3 cellular contexts compared by ENCODE assay signal in the genomic region with DNA sequence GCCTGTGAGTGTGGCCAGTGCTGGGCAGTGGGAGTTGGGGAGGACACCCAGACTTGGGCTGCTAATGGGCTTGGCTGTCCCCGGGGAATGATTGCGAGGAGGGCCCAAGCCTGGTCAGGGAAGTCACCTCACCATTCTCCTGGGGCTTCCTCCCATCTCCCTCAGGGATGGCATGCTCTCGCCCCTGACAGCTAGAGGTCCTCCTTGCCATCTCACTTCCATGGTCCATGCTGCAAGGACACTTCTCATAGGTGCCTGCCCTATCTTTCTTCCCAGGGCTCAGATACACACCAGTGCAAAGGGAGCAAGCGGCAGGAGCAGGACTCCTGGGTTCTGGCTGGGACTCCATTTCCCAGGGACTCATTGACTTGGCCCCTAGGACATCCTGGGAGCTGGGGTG.
TF ChIP-seq lines count a peak whose summit lies in the region.

No MANE protein-coding gene starts in this region.

TF ChIP-seq in SK-N-SH, 30 proteins besides CTCF, POLR2A, EP300 and RAD21:
- TF ChIP-seq POLR2AphosphoS5 (IDR thresholded peaks at IDR 0.05; ENCODE audit: low read depth, low read length) = no peak

TF ChIP-seq in SK-N-SH treated with all-trans-retinoic acid at 6 μM for 48 hours, 23 proteins besides CTCF, POLR2A, EP300 and RAD21 (continues in another document):
- TF ChIP-seq ESRRG (CRISPR knock-in tag; IDR thresholded peaks at IDR 0.05) (no peak), SNAI2 (CRISPR knock-in tag; IDR thresholded peaks at IDR 0.05) (no peak), ZC3H10 (CRISPR knock-in tag; IDR thresholded peaks at IDR 0.05) (no peak), TOX (CRISPR knock-in tag; IDR thresholded peaks at IDR 0.05; ENCODE audit: borderline replicate concordance) (no peak), PPARA (CRISPR knock-in tag; IDR thresholded peaks at IDR 0.05; ENCODE audit: borderline replicate concordance) (no peak), ZNF70 (CRISPR knock-in tag; IDR thresholded peaks at IDR 0.05) (no peak), ZNF8 (CRISPR knock-in tag; IDR thresholded peaks at IDR 0.05) (no peak), ISL1 (CRISPR knock-in tag; IDR thresholded peaks at IDR 0.05) (no peak), CREB5 (CRISPR knock-in tag; IDR thresholded peaks at IDR 0.05; ENCODE audit: low read depth) (no peak), CSDC2 (CRISPR knock-in tag; IDR thresholded peaks at IDR 0.05) (no peak), GLIS3 (CRISPR knock-in tag; IDR thresholded peaks at IDR 0.05) (no peak), ZFP3 (CRISPR knock-in tag; IDR thresholded peaks at IDR 0.05) (no peak), RARB (CRISPR knock-in tag; IDR thresholded peaks at IDR 0.05) (no peak), TCF4 (CRISPR knock-in tag; IDR thresholded peaks at IDR 0.05; ENCODE audit: borderline replicate concordance) (no peak), OSR1 (CRISPR knock-in tag; IDR thresholded peaks at IDR 0.05) (no peak)
- TF ChIP-seq, protein P1, sequence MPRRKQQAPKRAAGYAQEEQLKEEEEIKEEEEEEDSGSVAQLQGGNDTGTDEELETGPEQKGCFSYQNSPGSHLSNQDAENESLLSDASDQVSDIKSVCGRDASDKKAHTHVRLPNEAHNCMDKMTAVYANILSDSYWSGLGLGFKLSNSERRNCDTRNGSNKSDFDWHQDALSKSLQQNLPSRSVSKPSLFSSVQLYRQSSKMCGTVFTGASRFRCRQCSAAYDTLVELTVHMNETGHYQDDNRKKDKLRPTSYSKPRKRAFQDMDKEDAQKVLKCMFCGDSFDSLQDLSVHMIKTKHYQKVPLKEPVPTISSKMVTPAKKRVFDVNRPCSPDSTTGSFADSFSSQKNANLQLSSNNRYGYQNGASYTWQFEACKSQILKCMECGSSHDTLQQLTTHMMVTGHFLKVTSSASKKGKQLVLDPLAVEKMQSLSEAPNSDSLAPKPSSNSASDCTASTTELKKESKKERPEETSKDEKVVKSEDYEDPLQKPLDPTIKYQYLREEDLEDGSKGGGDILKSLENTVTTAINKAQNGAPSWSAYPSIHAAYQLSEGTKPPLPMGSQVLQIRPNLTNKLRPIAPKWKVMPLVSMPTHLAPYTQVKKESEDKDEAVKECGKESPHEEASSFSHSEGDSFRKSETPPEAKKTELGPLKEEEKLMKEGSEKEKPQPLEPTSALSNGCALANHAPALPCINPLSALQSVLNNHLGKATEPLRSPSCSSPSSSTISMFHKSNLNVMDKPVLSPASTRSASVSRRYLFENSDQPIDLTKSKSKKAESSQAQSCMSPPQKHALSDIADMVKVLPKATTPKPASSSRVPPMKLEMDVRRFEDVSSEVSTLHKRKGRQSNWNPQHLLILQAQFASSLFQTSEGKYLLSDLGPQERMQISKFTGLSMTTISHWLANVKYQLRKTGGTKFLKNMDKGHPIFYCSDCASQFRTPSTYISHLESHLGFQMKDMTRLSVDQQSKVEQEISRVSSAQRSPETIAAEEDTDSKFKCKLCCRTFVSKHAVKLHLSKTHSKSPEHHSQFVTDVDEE (CRISPR knock-in tag; IDR thresholded peaks at IDR 0.05) = no peak
- TF ChIP-seq, protein P2, sequence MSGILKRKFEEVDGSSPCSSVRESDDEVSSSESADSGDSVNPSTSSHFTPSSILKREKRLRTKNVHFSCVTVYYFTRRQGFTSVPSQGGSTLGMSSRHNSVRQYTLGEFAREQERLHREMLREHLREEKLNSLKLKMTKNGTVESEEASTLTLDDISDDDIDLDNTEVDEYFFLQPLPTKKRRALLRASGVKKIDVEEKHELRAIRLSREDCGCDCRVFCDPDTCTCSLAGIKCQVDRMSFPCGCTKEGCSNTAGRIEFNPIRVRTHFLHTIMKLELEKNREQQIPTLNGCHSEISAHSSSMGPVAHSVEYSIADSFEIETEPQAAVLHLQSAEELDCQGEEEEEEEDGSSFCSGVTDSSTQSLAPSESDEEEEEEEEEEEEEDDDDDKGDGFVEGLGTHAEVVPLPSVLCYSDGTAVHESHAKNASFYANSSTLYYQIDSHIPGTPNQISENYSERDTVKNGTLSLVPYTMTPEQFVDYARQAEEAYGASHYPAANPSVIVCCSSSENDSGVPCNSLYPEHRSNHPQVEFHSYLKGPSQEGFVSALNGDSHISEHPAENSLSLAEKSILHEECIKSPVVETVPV (CRISPR knock-in tag; IDR thresholded peaks at IDR 0.05) = no peak
- TF ChIP-seq, protein P3, sequence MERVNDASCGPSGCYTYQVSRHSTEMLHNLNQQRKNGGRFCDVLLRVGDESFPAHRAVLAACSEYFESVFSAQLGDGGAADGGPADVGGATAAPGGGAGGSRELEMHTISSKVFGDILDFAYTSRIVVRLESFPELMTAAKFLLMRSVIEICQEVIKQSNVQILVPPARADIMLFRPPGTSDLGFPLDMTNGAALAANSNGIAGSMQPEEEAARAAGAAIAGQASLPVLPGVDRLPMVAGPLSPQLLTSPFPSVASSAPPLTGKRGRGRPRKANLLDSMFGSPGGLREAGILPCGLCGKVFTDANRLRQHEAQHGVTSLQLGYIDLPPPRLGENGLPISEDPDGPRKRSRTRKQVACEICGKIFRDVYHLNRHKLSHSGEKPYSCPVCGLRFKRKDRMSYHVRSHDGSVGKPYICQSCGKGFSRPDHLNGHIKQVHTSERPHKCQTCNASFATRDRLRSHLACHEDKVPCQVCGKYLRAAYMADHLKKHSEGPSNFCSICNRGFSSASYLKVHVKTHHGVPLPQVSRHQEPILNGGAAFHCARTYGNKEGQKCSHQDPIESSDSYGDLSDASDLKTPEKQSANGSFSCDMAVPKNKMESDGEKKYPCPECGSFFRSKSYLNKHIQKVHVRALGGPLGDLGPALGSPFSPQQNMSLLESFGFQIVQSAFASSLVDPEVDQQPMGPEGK (CRISPR knock-in tag; IDR thresholded peaks at IDR 0.05; ENCODE audit: borderline replicate concordance) = no peak
- TF ChIP-seq, protein P4, sequence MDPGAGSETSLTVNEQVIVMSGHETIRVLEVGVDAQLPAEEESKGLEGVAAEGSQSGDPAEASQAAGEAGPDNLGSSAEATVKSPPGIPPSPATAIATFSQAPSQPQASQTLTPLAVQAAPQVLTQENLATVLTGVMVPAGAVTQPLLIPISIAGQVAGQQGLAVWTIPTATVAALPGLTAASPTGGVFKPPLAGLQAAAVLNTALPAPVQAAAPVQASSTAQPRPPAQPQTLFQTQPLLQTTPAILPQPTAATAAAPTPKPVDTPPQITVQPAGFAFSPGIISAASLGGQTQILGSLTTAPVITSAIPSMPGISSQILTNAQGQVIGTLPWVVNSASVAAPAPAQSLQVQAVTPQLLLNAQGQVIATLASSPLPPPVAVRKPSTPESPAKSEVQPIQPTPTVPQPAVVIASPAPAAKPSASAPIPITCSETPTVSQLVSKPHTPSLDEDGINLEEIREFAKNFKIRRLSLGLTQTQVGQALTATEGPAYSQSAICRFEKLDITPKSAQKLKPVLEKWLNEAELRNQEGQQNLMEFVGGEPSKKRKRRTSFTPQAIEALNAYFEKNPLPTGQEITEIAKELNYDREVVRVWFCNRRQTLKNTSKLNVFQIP (CRISPR knock-in tag; IDR thresholded peaks at IDR 0.05; ENCODE audit: borderline replicate concordance, low read depth) = no peak

TF ChIP-seq in K562, 482 proteins besides CTCF, POLR2A, EP300 and RAD21:
- TF ChIP-seq PTBP1 (IDR thresholded peaks at IDR 0.05; ENCODE audit: low read depth, low read length) (no peak), USF1 (CRISPR knock-in tag; IDR thresholded peaks at IDR 0.05) (0 out of 2 replicates have a peak, but pooled peaks have one; percentile 2)
